Comparison of ENCODE assay signal across 9 cellular contexts in the genomic region with DNA sequence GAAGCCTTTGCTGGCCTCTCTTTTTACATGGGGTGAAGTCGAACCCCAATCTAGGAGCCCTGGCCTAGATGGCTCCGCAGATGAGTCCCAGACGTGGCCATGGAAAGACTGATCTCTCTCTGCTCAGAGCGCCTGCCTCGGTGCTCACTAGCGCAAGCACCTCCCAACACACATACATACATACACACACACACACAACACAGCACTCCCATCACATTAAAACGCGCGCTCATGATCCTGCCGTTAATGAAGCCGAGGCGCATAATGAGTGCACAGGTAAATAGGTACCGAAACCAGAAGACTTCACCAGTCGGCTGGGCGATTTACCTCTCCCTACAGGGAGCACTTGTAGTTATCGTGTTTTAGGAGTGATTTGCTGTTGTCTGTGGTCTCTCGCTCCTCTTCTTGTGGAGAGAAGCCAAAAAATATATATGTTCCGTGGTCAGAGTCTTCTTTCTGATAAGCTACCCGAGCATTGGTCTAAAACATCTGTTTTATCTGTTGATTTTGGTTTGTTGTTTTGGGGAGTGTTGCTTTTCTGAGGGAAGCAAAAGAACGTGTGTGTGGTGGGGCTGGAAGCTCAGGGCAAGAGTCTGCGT.
DNase-seq lines count a peak whose midpoint lies in the region; ATAC-seq, FAIRE-seq and TF ChIP-seq lines count a peak whose summit lies in the region.
"Had no signal": no experiment of that assay in that cellular context is flagged by ENCODE, and none has a peak within 500 bp of the region (broad histone marks: within the 10 kb centered on the region; RNA-seq: fewer than 3 reads in every experiment).

No MANE protein-coding gene starts in this region.

- TF ChIP-seq POLR2A in H54 (IDR thresholded peaks at IDR 0.05; ENCODE audit: low read depth, low read length) = no peak

- ATAC-seq in HG02588 (IDR thresholded peaks at IDR 0.05; ENCODE audit: unreplicated experiment) = peak; percentile 6
- peak in 1 of 2 donors; percentile 8 for ATAC-seq in natural killer cell treated with Interleukin-12 subunit alpha and Interleukin-12 subunit beta and Interleukin-15 and Interleukin-18, amount 100 ng/mL, for 72 hours

- peaks cover 55 to 82% of the 10 kb centered on the region in 2 donors for H3K27me3 Mint-ChIP-seq in natural killer cell treated with Interleukin-12 subunit alpha and Interleukin-12 subunit beta and Interleukin-15 and Interleukin-18, amount 100 ng/mL, for 72 hours

- H3K27ac ChIP-seq in cingulate gyrus (ENCODE audit: low read depth, low read length) = peak overlapping the region; percentile 98

- peak overlapping the region in 1 of 2 donors; percentile 71 for H3K27ac Mint-ChIP-seq in natural killer cell treated with Interleukin-12 subunit alpha and Interleukin-12 subunit beta and Interleukin-15 and Interleukin-18, amount 100 ng/mL, for 72 hours

- peak; percentile 82 for DNase-seq in DMS 273 (lab: John Stamatoyannopoulos, UW; ENCODE audit: unreplicated experiment)
- no peak for DNase-seq in DMS 273 treated with DMSO at 0.1 percent for 48 hours (lab: John Stamatoyannopoulos, UW)
- DNase-seq in NCI-H526 treated with DMSO at 0.1 percent for 48 hours (lab: John Stamatoyannopoulos, UW) = peak; percentile 33
- DNase-seq in natural killer cell treated with Interleukin-12 subunit alpha and Interleukin-12 subunit beta and Interleukin-15 and Interleukin-18, amount 100 ng/mL, for 72 hours (ENCODE audit: low spot score) = no peak
- no peak for DNase-seq in H54 (ENCODE audit: insufficient read length, low spot score)
- no peak for DNase-seq in UCSD-AML1 (lab: John Stamatoyannopoulos, UW; ENCODE audit: unreplicated experiment)

- peaks cover 25% of the 10 kb centered on the region for H3K36me3 Mint-ChIP-seq in natural killer cell treated with Interleukin-12 subunit alpha and Interleukin-12 subunit beta and Interleukin-15 and Interleukin-18, amount 100 ng/mL, for 72 hours

- H3K4me3 Mint-ChIP-seq in natural killer cell treated with Interleukin-12 subunit alpha and Interleukin-12 subunit beta and Interleukin-15 and Interleukin-18, amount 100 ng/mL, for 72 hours = peak overlapping the region; percentile 80

- peaks cover 3% of the 10 kb centered on the region for H3K9me3 Mint-ChIP-seq in natural killer cell treated with Interleukin-12 subunit alpha and Interleukin-12 subunit beta and Interleukin-15 and Interleukin-18, amount 100 ng/mL, for 72 hours

- peaks cover 26 to 27% of the 10 kb centered on the region in 2 donors for H3K4me1 Mint-ChIP-seq in natural killer cell treated with Interleukin-12 subunit alpha and Interleukin-12 subunit beta and Interleukin-15 and Interleukin-18, amount 100 ng/mL, for 72 hours (ENCODE audit: low read depth in 2 of 2)

- FAIRE-seq in H54 (lab: Jason Lieb, UNC) = no peak
- FAIRE-seq: A204.1 had no signal

Comparison
In these comparisons a context has a peak if more than half of its experiments do, and no peak if none do; other contexts are left out.
1. DNase-seq: peak in DMS 273 (single experiment) and NCI-H526 treated with DMSO at 0.1 percent for 48 hours (single experiment); none in DMS 273 treated with DMSO at 0.1 percent for 48 hours (single experiment), natural killer cell treated with Interleukin-12 subunit alpha and Interleukin-12 subunit beta and Interleukin-15 and Interleukin-18, amount 100 ng/mL, for 72 hours (single experiment), H54 (single experiment) and UCSD-AML1 (single experiment).